In the genomic region with DNA sequence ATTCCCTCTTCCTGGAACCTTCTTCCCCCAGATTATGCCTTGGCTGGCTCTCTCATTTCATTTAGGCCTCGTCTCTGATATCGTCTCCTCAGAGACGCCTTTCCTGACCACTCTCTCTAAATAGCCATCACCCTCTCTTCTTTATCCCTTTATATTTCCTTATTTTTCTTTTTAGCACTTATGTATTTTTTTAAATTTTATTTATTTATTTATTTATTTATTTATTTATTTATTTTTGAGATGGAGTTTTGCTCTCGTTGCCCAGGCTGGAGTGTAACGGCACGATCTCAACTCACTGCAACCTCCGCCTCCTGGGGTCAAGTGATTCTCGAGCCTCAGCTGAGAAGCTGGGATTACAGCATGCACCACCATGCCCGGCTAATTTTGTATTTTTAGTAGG, we compare ENCODE assay signal across 1 cellular context.
A peak's percentile ranks its signal among the peaks of the same experiment; 100 is the strongest.
TF ChIP-seq lines count a peak whose summit lies in the region.

No MANE protein-coding gene starts in this region.

TF ChIP-seq in HEK293, 187 proteins besides CTCF, POLR2A, EP300 and RAD21 (continued from another document):
- TF ChIP-seq ZBTB26 (tag by site-specific recombination; optimal IDR thresholded peaks at IDR 0.05) (no peak), ZNF621 (tag by site-specific recombination; IDR thresholded peaks at IDR 0.05) (no peak), ZNF426 (tag by site-specific recombination; IDR thresholded peaks at IDR 0.05) (peak; percentile 90), ZNF140 (tag by site-specific recombination; IDR thresholded peaks at IDR 0.05) (peak; percentile 39; the same call in 1 of the 2 replicates), ZNF266 (tag by site-specific recombination; IDR thresholded peaks at IDR 0.05; ENCODE audit: low read depth) (0 out of 2 replicates have a peak, but pooled peaks have one; percentile 20), ZBTB21 (tag by site-specific recombination; IDR thresholded peaks at IDR 0.05) (0 out of 2 replicates have a peak, but pooled peaks have one; percentile 36), ZNF221 (tag by site-specific recombination; IDR thresholded peaks at IDR 0.05; ENCODE audit: borderline replicate concordance) (no peak), ZNF133 (tag by site-specific recombination; IDR thresholded peaks at IDR 0.05) (no peak), FEZF1 (tag by site-specific recombination; IDR thresholded peaks at IDR 0.05) (no peak), REST (tag by site-specific recombination; IDR thresholded peaks at IDR 0.05) (peak; percentile 67; the same call in 1 of the 2 replicates), ZNF341 (tag by site-specific recombination; IDR thresholded peaks at IDR 0.05; ENCODE audit: low read depth) (0 out of 2 replicates have a peak, but pooled peaks have one; percentile 12), ZNF174 (tag by site-specific recombination; IDR thresholded peaks at IDR 0.05) (no peak), YY2 (tag by site-specific recombination; IDR thresholded peaks at IDR 0.05) (no peak), ZNF433 (tag by site-specific recombination; IDR thresholded peaks at IDR 0.05; ENCODE audit: low read depth) (0 out of 2 replicates have a peak, but pooled peaks have one; percentile 32), ZNF558 (tag by site-specific recombination; IDR thresholded peaks at IDR 0.05) (peak; percentile 65; the same call in 1 of the 2 replicates), ZNF529 (tag by site-specific recombination; IDR thresholded peaks at IDR 0.05; ENCODE audit: insufficient replicate concordance) (peak; percentile 54), ZXDB (tag by site-specific recombination; IDR thresholded peaks at IDR 0.05) (peak; percentile 59), ZNF513 (tag by site-specific recombination; IDR thresholded peaks at IDR 0.05) (no peak), ZNF623 (tag by site-specific recombination; IDR thresholded peaks at IDR 0.05) (peak; percentile 70), ZNF510 (tag by site-specific recombination; IDR thresholded peaks at IDR 0.05; ENCODE audit: insufficient replicate concordance) (peak; percentile 71), ZBTB8A (tag by site-specific recombination; IDR thresholded peaks at IDR 0.05) (peak; percentile 76), ZNF2 (tag by site-specific recombination; IDR thresholded peaks at IDR 0.05) (no peak), ZNF394 (tag by site-specific recombination; IDR thresholded peaks at IDR 0.05; ENCODE audit: borderline replicate concordance) (peak; percentile 94), ZNF629 (tag by site-specific recombination; IDR thresholded peaks at IDR 0.05) (0 out of 2 replicates have a peak, but pooled peaks have one; percentile 15)
- TF ChIP-seq, protein P1, sequence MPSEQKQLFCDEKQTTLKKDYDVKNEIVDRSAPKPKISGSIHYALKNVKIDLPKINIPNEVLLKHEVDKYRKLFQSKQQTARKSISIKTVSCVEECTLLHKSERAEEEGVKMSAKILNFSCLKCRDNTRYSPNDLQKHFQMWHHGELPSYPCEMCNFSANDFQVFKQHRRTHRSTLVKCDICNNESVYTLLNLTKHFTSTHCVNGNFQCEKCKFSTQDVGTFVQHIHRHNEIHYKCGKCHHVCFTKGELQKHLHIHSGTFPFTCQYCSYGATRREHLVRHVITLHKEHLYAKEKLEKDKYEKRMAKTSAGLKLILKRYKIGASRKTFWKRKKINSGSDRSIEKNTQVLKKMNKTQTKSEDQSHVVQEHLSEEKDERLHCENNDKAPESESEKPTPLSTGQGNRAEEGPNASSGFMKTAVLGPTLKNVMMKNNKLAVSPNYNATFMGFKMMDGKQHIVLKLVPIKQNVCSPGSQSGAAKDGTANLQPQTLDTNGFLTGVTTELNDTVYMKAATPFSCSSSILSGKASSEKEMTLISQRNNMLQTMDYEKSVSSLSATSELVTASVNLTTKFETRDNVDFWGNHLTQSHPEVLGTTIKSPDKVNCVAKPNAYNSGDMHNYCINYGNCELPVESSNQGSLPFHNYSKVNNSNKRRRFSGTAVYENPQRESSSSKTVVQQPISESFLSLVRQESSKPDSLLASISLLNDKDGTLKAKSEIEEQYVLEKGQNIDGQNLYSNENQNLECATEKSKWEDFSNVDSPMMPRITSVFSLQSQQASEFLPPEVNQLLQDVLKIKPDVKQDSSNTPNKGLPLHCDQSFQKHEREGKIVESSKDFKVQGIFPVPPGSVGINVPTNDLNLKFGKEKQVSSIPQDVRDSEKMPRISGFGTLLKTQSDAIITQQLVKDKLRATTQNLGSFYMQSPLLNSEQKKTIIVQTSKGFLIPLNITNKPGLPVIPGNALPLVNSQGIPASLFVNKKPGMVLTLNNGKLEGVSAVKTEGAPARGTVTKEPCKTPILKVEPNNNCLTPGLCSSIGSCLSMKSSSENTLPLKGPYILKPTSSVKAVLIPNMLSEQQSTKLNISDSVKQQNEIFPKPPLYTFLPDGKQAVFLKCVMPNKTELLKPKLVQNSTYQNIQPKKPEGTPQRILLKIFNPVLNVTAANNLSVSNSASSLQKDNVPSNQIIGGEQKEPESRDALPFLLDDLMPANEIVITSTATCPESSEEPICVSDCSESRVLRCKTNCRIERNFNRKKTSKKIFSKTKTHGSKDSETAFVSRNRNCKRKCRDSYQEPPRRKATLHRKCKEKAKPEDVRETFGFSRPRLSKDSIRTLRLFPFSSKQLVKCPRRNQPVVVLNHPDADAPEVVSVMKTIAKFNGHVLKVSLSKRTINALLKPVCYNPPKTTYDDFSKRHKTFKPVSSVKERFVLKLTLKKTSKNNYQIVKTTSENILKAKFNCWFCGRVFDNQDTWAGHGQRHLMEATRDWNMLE (tag by site-specific recombination; conservative IDR thresholded peaks at IDR 0.05; ENCODE audit: low read depth) = peak; percentile 89
